ENCODE assay signal across 20 cellular contexts in genomic region chr12:121980892-121981272, GRCh38.
"Had no signal": no experiment of that assay in that cellular context is flagged by ENCODE, and none has a peak within 500 bp of the region (broad histone marks: within the 10 kb centered on the region; RNA-seq: fewer than 3 reads in every experiment).

No MANE protein-coding gene starts in this region.

- H3K4me3 ChIP-seq: coronary artery, heart left ventricle, mucosa of descending colon, sigmoid colon, upper lobe of left lung had no signal

- ATAC-seq: activated CD8-positive, alpha-beta T cell treated with anti-CD3 and anti-CD28 coated beads for 36 hours; left lobe of liver; natural killer cell treated with Interleukin-12 subunit alpha and Interleukin-12 subunit beta and Interleukin-15 and Interleukin-18, amount 100 ng/mL, for 72 hours had no signal

- H3K36me3 Mint-ChIP-seq: natural killer cell treated with Interleukin-12 subunit alpha and Interleukin-12 subunit beta and Interleukin-15 and Interleukin-18, amount 100 ng/mL, for 72 hours had no signal

- H3K36me3 ChIP-seq: heart left ventricle, sigmoid colon, upper lobe of left lung had no signal

- H3K27me3 Mint-ChIP-seq: activated CD4-positive, alpha-beta T cell treated with anti-CD3 and anti-CD28 coated beads for 36 hours; activated CD8-positive, alpha-beta T cell treated with anti-CD3 and anti-CD28 coated beads for 36 hours; natural killer cell treated with Interleukin-12 subunit alpha and Interleukin-12 subunit beta and Interleukin-15 and Interleukin-18, amount 100 ng/mL, for 72 hours; stimulated activated naive CD8-positive, alpha-beta T cell treated with anti-CD3 and anti-CD28 coated beads, Interleukin-15, Interleukin-2, amounts not matched to agents 100 ng/mL and 50 ng/mL, for 24 hours had no signal

- H3K4me1 ChIP-seq: sigmoid colon, upper lobe of left lung had no signal

- H3K9me3 ChIP-seq: heart left ventricle, mucosa of descending colon, sigmoid colon, upper lobe of left lung had no signal

- DNase-seq: activated CD8-positive, alpha-beta memory T cell treated with anti-CD3 and anti-CD28 coated beads, Interleukin-2, amount 50 U/mL, for 48 hours; activated CD8-positive, alpha-beta T cell treated with anti-CD3 and anti-CD28 coated beads for 36 hours; activated naive CD4-positive, alpha-beta T cell treated with anti-CD3 and anti-CD28 coated beads for 36 hours; central memory CD4-positive, alpha-beta T cell; effector CD8-positive, alpha-beta T cell; foreskin melanocyte; islet precursor cell; mammary epithelial cell; sigmoid colon; stimulated activated CD4-positive, alpha-beta T cell treated with anti-CD3 and anti-CD28 coated beads, Interleukin-12 subunit alpha, Interleukin-12 subunit beta, amount 100 ng/mL, for 4 hours; T-helper 9 cell; upper lobe of left lung had no signal

- H3K9me3 Mint-ChIP-seq: activated CD8-positive, alpha-beta T cell treated with anti-CD3 and anti-CD28 coated beads for 36 hours; activated naive CD4-positive, alpha-beta T cell treated with anti-CD3 and anti-CD28 coated beads for 36 hours; activated T-helper 1 cell treated with anti-CD3 and anti-CD28 coated beads, Interleukin-12 subunit alpha, Interleukin-12 subunit beta, Interleukin-2, Interleukin-4 antibody, amounts not matched to agents 30 ng/mL and 10 ng/mL and 1 ng/mL, durations not matched to agents 14 hours and 24 hours and 36 hours; natural killer cell treated with Interleukin-12 subunit alpha and Interleukin-12 subunit beta and Interleukin-15 and Interleukin-18, amount 100 ng/mL, for 72 hours; stimulated activated naive CD8-positive, alpha-beta T cell treated with anti-CD3 and anti-CD28 coated beads, Interleukin-15, Interleukin-2, amounts not matched to agents 100 ng/mL and 50 ng/mL, for 24 hours had no signal

- H3K27ac Mint-ChIP-seq: activated CD4-positive, alpha-beta T cell treated with anti-CD3 and anti-CD28 coated beads for 36 hours; activated CD8-positive, alpha-beta T cell treated with anti-CD3 and anti-CD28 coated beads for 36 hours; activated naive CD4-positive, alpha-beta T cell treated with anti-CD3 and anti-CD28 coated beads for 36 hours; activated T-helper 1 cell treated with anti-CD3 and anti-CD28 coated beads, Interleukin-12 subunit alpha, Interleukin-12 subunit beta, Interleukin-2, Interleukin-4 antibody, amounts not matched to agents 30 ng/mL and 10 ng/mL and 1 ng/mL, durations not matched to agents 14 hours and 24 hours and 36 hours; natural killer cell treated with Interleukin-12 subunit alpha and Interleukin-12 subunit beta and Interleukin-15 and Interleukin-18, amount 100 ng/mL, for 72 hours had no signal

- H3K4me3 Mint-ChIP-seq: activated CD4-positive, alpha-beta T cell treated with anti-CD3 and anti-CD28 coated beads for 36 hours; activated CD8-positive, alpha-beta T cell treated with anti-CD3 and anti-CD28 coated beads for 36 hours; activated naive CD4-positive, alpha-beta T cell treated with anti-CD3 and anti-CD28 coated beads for 36 hours; activated T-helper 1 cell treated with anti-CD3 and anti-CD28 coated beads, Interleukin-12 subunit alpha, Interleukin-12 subunit beta, Interleukin-2, Interleukin-4 antibody, amounts not matched to agents 30 ng/mL and 10 ng/mL and 1 ng/mL, durations not matched to agents 14 hours and 24 hours and 36 hours; natural killer cell treated with Interleukin-12 subunit alpha and Interleukin-12 subunit beta and Interleukin-15 and Interleukin-18, amount 100 ng/mL, for 72 hours; stimulated activated naive CD8-positive, alpha-beta T cell treated with anti-CD3 and anti-CD28 coated beads, Interleukin-15, Interleukin-2, amounts not matched to agents 100 ng/mL and 50 ng/mL, for 24 hours had no signal

- H3K27ac ChIP-seq: coronary artery, heart left ventricle, sigmoid colon, upper lobe of left lung had no signal

- H3K27me3 ChIP-seq: heart left ventricle, sigmoid colon, upper lobe of left lung had no signal
